ENCODE assay signal across 2 cellular contexts in the genomic region with DNA sequence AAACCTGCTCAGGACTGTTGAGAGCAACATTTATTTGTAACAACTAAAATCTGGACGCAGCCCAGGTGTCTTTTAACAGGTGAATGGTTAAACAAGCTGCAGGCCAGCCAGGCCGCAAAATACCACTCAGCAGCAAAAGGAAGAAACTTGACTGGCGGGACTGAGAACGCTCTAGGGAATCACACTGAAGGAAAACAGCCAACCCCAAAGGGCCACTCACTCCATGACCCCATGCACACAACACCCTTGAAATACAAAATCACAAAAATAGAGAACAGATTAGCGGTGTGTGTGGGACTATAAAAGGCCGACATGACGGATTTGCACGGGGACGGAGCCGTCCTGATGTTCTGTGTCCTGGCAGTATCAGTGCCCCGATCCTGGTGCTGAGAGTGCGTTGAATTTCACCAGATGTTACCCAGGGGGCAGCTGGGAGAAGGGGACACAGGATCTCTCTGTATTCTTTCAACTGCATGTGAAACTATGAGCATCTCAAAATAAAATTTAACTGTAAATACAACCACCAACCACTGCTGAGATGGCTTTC.
TF ChIP-seq lines count a peak whose summit lies in the region.

No MANE protein-coding gene starts in this region.

TF ChIP-seq in SK-N-SH, 30 proteins besides CTCF, POLR2A, EP300 and RAD21 (continued from another document):
- TF ChIP-seq, protein P1, sequence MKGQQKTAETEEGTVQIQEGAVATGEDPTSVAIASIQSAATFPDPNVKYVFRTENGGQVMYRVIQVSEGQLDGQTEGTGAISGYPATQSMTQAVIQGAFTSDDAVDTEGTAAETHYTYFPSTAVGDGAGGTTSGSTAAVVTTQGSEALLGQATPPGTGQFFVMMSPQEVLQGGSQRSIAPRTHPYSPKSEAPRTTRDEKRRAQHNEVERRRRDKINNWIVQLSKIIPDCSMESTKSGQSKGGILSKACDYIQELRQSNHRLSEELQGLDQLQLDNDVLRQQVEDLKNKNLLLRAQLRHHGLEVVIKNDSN (IDR thresholded peaks at IDR 0.05; ENCODE audit: borderline replicate concordance, low read depth) = no peak
- TF ChIP-seq, protein P2, sequence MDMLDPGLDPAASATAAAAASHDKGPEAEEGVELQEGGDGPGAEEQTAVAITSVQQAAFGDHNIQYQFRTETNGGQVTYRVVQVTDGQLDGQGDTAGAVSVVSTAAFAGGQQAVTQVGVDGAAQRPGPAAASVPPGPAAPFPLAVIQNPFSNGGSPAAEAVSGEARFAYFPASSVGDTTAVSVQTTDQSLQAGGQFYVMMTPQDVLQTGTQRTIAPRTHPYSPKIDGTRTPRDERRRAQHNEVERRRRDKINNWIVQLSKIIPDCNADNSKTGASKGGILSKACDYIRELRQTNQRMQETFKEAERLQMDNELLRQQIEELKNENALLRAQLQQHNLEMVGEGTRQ (IDR thresholded peaks at IDR 0.05; ENCODE audit: borderline replicate concordance, low read depth, low read length) = no peak
- TF ChIP-seq POLR2AphosphoS5 (IDR thresholded peaks at IDR 0.05; ENCODE audit: low read depth, low read length) (no peak), RXRA (IDR thresholded peaks at IDR 0.05; ENCODE audit: borderline replicate concordance, low read depth) (no peak), SIN3A (IDR thresholded peaks at IDR 0.05; ENCODE audit: borderline replicate concordance, low read depth, low read length) (no peak), TCF12 (IDR thresholded peaks at IDR 0.05) (no peak), TEAD4 (IDR thresholded peaks at IDR 0.05; ENCODE audit: borderline replicate concordance, insufficient read depth) (no peak), NFIC (IDR thresholded peaks at IDR 0.05; ENCODE audit: borderline replicate concordance) (no peak), RFX5 (IDR thresholded peaks at IDR 0.05; ENCODE audit: low read length) (no peak), CHD2 (IDR thresholded peaks at IDR 0.05; ENCODE audit: low read length, partially characterized antibody) (no peak), EZH2phosphoT487 (IDR thresholded peaks at IDR 0.05; ENCODE audit: borderline replicate concordance, low read depth) (no peak), FOSL2 (IDR thresholded peaks at IDR 0.05; ENCODE audit: borderline replicate concordance, low read depth) (no peak), MEF2A (IDR thresholded peaks at IDR 0.05; ENCODE audit: borderline replicate concordance, low read depth) (no peak)
- TF ChIP-seq, protein P3, sequence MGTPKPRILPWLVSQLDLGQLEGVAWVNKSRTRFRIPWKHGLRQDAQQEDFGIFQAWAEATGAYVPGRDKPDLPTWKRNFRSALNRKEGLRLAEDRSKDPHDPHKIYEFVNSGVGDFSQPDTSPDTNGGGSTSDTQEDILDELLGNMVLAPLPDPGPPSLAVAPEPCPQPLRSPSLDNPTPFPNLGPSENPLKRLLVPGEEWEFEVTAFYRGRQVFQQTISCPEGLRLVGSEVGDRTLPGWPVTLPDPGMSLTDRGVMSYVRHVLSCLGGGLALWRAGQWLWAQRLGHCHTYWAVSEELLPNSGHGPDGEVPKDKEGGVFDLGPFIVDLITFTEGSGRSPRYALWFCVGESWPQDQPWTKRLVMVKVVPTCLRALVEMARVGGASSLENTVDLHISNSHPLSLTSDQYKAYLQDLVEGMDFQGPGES (IDR thresholded peaks at IDR 0.05; ENCODE audit: low read depth, low read length) = no peak

TF ChIP-seq in liver, 16 proteins besides CTCF, POLR2A, EP300 and RAD21 (continued from another document):
- TF ChIP-seq, protein P4, sequence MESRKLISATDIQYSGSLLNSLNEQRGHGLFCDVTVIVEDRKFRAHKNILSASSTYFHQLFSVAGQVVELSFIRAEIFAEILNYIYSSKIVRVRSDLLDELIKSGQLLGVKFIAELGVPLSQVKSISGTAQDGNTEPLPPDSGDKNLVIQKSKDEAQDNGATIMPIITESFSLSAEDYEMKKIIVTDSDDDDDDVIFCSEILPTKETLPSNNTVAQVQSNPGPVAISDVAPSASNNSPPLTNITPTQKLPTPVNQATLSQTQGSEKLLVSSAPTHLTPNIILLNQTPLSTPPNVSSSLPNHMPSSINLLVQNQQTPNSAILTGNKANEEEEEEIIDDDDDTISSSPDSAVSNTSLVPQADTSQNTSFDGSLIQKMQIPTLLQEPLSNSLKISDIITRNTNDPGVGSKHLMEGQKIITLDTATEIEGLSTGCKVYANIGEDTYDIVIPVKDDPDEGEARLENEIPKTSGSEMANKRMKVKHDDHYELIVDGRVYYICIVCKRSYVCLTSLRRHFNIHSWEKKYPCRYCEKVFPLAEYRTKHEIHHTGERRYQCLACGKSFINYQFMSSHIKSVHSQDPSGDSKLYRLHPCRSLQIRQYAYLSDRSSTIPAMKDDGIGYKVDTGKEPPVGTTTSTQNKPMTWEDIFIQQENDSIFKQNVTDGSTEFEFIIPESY (IDR thresholded peaks at IDR 0.05) = no peak
- TF ChIP-seq FOXA2 (IDR thresholded peaks at IDR 0.05) (no peak), EGR1 (IDR thresholded peaks at IDR 0.05; ENCODE audit: low read depth in 2 of 2) (no peak), RXRA (IDR thresholded peaks at IDR 0.05) (no peak), HNF4A (conservative IDR thresholded peaks at IDR 0.05) (no peak), YY1 (IDR thresholded peaks at IDR 0.05) (no peak), NR2F2 (IDR thresholded peaks at IDR 0.05) (no peak), TAF1 (conservative IDR thresholded peaks at IDR 0.05) (no peak)
- TF ChIP-seq, protein P5, sequence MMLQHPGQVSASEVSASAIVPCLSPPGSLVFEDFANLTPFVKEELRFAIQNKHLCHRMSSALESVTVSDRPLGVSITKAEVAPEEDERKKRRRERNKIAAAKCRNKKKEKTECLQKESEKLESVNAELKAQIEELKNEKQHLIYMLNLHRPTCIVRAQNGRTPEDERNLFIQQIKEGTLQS (IDR thresholded peaks at IDR 0.05) = no peak
- TF ChIP-seq, protein P6, sequence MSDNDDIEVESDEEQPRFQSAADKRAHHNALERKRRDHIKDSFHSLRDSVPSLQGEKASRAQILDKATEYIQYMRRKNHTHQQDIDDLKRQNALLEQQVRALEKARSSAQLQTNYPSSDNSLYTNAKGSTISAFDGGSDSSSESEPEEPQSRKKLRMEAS (IDR thresholded peaks at IDR 0.05) = no peak
TF ChIP-seq in liver: peak in this region for 0.
